ENCODE assay signal across 1 cellular context in the genomic region with DNA sequence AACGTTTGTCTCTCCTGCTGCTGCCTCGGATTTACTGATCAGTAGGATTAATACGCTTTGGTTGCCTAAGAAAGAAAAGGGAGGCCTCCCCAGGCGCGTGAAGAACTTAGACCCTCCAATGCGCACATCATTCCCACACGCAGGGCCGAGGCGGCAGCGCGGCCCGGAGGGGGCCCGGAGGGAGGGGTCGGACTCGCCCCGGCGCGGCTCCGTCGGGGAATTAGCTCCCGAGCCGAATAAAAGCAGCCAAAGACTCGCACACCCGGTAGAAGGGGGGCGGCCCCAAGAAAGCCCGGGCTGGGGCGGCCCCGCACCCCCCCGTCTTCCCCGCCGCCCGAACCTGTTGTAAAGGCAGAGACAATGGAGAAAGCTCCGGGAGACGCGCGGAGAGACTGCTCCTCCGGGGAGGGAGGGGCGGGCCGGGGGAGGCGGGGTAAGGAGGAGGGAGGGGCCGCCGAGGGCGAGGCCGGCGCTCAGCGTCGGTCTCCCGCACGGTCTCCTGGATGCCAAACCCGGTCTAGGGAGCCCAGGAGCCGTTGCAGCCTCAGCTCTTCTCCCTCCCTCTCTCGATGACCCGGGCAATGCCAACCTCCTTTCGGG.
TF ChIP-seq lines count a peak whose summit lies in the region.

A gene (minus strand): TSS at position 362 of the 600 bp plus-strand sequence. CDS start 446 bp downstream, outside the sequence.

TF ChIP-seq in SK-N-SH, 30 proteins besides CTCF, POLR2A, EP300 and RAD21 (continued from another document):
- TF ChIP-seq, protein P1, sequence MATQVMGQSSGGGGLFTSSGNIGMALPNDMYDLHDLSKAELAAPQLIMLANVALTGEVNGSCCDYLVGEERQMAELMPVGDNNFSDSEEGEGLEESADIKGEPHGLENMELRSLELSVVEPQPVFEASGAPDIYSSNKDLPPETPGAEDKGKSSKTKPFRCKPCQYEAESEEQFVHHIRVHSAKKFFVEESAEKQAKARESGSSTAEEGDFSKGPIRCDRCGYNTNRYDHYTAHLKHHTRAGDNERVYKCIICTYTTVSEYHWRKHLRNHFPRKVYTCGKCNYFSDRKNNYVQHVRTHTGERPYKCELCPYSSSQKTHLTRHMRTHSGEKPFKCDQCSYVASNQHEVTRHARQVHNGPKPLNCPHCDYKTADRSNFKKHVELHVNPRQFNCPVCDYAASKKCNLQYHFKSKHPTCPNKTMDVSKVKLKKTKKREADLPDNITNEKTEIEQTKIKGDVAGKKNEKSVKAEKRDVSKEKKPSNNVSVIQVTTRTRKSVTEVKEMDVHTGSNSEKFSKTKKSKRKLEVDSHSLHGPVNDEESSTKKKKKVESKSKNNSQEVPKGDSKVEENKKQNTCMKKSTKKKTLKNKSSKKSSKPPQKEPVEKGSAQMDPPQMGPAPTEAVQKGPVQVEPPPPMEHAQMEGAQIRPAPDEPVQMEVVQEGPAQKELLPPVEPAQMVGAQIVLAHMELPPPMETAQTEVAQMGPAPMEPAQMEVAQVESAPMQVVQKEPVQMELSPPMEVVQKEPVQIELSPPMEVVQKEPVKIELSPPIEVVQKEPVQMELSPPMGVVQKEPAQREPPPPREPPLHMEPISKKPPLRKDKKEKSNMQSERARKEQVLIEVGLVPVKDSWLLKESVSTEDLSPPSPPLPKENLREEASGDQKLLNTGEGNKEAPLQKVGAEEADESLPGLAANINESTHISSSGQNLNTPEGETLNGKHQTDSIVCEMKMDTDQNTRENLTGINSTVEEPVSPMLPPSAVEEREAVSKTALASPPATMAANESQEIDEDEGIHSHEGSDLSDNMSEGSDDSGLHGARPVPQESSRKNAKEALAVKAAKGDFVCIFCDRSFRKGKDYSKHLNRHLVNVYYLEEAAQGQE (IDR thresholded peaks at IDR 0.05; ENCODE audit: low read depth, low read length): no peak
- TF ChIP-seq, protein P2, sequence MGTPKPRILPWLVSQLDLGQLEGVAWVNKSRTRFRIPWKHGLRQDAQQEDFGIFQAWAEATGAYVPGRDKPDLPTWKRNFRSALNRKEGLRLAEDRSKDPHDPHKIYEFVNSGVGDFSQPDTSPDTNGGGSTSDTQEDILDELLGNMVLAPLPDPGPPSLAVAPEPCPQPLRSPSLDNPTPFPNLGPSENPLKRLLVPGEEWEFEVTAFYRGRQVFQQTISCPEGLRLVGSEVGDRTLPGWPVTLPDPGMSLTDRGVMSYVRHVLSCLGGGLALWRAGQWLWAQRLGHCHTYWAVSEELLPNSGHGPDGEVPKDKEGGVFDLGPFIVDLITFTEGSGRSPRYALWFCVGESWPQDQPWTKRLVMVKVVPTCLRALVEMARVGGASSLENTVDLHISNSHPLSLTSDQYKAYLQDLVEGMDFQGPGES (IDR thresholded peaks at IDR 0.05; ENCODE audit: low read depth, low read length): no peak
